ENCODE assay signal across 8 cellular contexts in genomic region chr12:76878045-76878898, GRCh38. TPM values are rescaled to one million over a fixed set of nuclear protein-coding genes. Genes with fewer than 3 reads are reported as not detected.
DNase-seq lines count a peak whose midpoint lies in the region; ATAC-seq and TF ChIP-seq lines count a peak whose summit lies in the region.

No MANE protein-coding gene starts in this region.

- no peak overlapping the region for H4K91ac ChIP-seq in H9 (ENCODE audit: insufficient read length, low read depth, low read length)

- H2AK5ac ChIP-seq in H9 (ENCODE audit: insufficient read length, low read length): no peak overlapping the region

- no peak overlapping the region for H4K5ac ChIP-seq in H9 (ENCODE audit: insufficient read length, low read depth, low read length)

- H3K9me3 Mint-ChIP-seq in activated T-cell treated with anti-CD3 and anti-CD28 coated beads, Interleukin-2, amount 50 U/mL, for 4 hours: no peaks in the 10 kb centered on the region
- H3K9me3 Mint-ChIP-seq in H9: no peaks in the 10 kb centered on the region
- no peaks in the 10 kb centered on the region for H3K9me3 Mint-ChIP-seq in activated T-helper 2 cell treated with anti-CD3 and anti-CD28 coated beads, Interferon-gamma antibody, Interleukin-2, Interleukin-4, amounts not matched to agents 10 μg/mL and 5 μg/mL and 100 μg/mL, durations not matched to agents 14 hours and 24 hours and 36 hours

- peaks cover 7% of the 10 kb centered on the region; the same call in 1 of the 2 replicates for H3K79me2 ChIP-seq in H9 (ENCODE audit: insufficient read depth, low read length)

- H3K27ac Mint-ChIP-seq in H9: peak overlapping the region; percentile 98
- H3K27ac Mint-ChIP-seq in activated T-helper 2 cell treated with anti-CD3 and anti-CD28 coated beads, Interferon-gamma antibody, Interleukin-2, Interleukin-4, amounts not matched to agents 10 μg/mL and 5 μg/mL and 100 μg/mL, durations not matched to agents 14 hours and 24 hours and 36 hours: no peak overlapping the region

- H3K36me3 ChIP-seq in heart right ventricle (no peaks in the 10 kb centered on the region), psoas muscle (ENCODE audit: insufficient read depth in 1 of 2, low read depth in 1 of 2) (no peaks in the 10 kb centered on the region)

- H3K56ac ChIP-seq in H9 (ENCODE audit: insufficient read length, low read depth, low read length): no peak overlapping the region

- H3K14ac ChIP-seq in H9 (ENCODE audit: insufficient read depth, low read length): peak overlapping the region; percentile 79; the same call in 1 of the 2 replicates

- H3K27me3 Mint-ChIP-seq in activated T-cell treated with anti-CD3 and anti-CD28 coated beads, Interleukin-2, amount 50 U/mL, for 4 hours (ENCODE audit: low read depth): peaks cover 53% of the 10 kb centered on the region
- H3K27me3 Mint-ChIP-seq in H9 (ENCODE audit: low read depth): peaks cover 2% of the 10 kb centered on the region
- H3K27me3 Mint-ChIP-seq in activated T-helper 2 cell treated with anti-CD3 and anti-CD28 coated beads, Interferon-gamma antibody, Interleukin-2, Interleukin-4, amounts not matched to agents 10 μg/mL and 5 μg/mL and 100 μg/mL, durations not matched to agents 14 hours and 24 hours and 36 hours (ENCODE audit: low read depth): peaks cover 60% of the 10 kb centered on the region

- H3K4me3 ChIP-seq in heart right ventricle: peak overlapping the region; percentile 62 to 89 (median 78)
- H3K4me3 ChIP-seq in psoas muscle: peak overlapping the region; percentile 83

- H3K27ac ChIP-seq in H9 (ENCODE audit: insufficient read length, low read depth, low read length) (peak overlapping the region; percentile 66), heart right ventricle (peak overlapping the region; percentile 83 to 96 (median 92)), psoas muscle (peak overlapping the region; percentile 82)

- H3K36me3 Mint-ChIP-seq in activated T-cell treated with anti-CD3 and anti-CD28 coated beads, Interleukin-2, amount 50 U/mL, for 4 hours (ENCODE audit: insufficient read depth): no peaks in the 10 kb centered on the region
- peaks cover 0 to 2% (median 2%) of the 10 kb centered on the region in 3 experiments; a peak in 2 of 7 replicates for H3K36me3 Mint-ChIP-seq in H9 (ENCODE audit: insufficient read depth in 1 of 3, low read depth in 3 of 3)
- no peaks in the 10 kb centered on the region for H3K36me3 Mint-ChIP-seq in activated T-helper 2 cell treated with anti-CD3 and anti-CD28 coated beads, Interferon-gamma antibody, Interleukin-2, Interleukin-4, amounts not matched to agents 10 μg/mL and 5 μg/mL and 100 μg/mL, durations not matched to agents 14 hours and 24 hours and 36 hours (ENCODE audit: low read depth)

- H2BK12ac ChIP-seq in H9 (ENCODE audit: insufficient read length, low read depth, low read length): no peak overlapping the region

- H3T11ph ChIP-seq in H9 (ENCODE audit: low read length): no peak overlapping the region

- H2BK5ac ChIP-seq in H9 (ENCODE audit: insufficient read length, low read length): no peak overlapping the region

- H3K79me1 ChIP-seq in H9 (ENCODE audit: insufficient read depth, low read depth, low read length, poor library complexity, severe bottlenecking): peaks cover 6% of the 10 kb centered on the region

- peaks cover 4% of the 10 kb centered on the region for H3K23me2 ChIP-seq in H9 (ENCODE audit: insufficient read length, low read depth, low read length, poor library complexity, severe bottlenecking)

- peak overlapping the region; percentile 79 for H3K4me2 ChIP-seq in H9 (ENCODE audit: insufficient read depth, insufficient read length, low read length)

- no peak for DNase-seq in activated T-cell treated with anti-CD3 and anti-CD28 coated beads, Interleukin-2, amount 50 U/mL, for 4 hours
- DNase-seq in activated T-cell treated with anti-CD3 and anti-CD28 coated beads for 4 hours (no peak), H9 (peak; percentile 78), LHCN-M2 (ENCODE audit: low read depth) (peak; percentile 29), heart right ventricle (peak in 1 of 2 donors; percentile 19), psoas muscle (peak; percentile 19 to 47), midbrain (lab: John Stamatoyannopoulos, UW) (no peak)
- DNase-seq in activated T-helper 2 cell treated with anti-CD3 and anti-CD28 coated beads, Interferon-gamma antibody, Interleukin-2, Interleukin-4, amounts not matched to agents 10 μg/mL and 5 μg/mL and 100 μg/mL, durations not matched to agents 14 hours and 24 hours and 36 hours (ENCODE audit: low spot score): no peak

- H3K4me1 ChIP-seq in H9 (ENCODE audit: insufficient read depth, low read length) (peaks cover 7% of the 10 kb centered on the region; the same call in 1 of the 2 replicates), heart right ventricle (peaks cover 0 to 40% (median 22%) of the 10 kb centered on the region in 9 donors), psoas muscle (no peaks in the 10 kb centered on the region)

- no peaks in the 10 kb centered on the region for H3K9me3 ChIP-seq in H9 (ENCODE audit: control insufficient read depth, low read depth, low read length)
- H3K9me3 ChIP-seq in heart right ventricle: peaks cover 0 to 7% (median 0%) of the 10 kb centered on the region in 11 donors
- H3K9me3 ChIP-seq in psoas muscle: no peaks in the 10 kb centered on the region

- peak; percentile 42 to 61 for ATAC-seq in activated T-cell treated with anti-CD3 and anti-CD28 coated beads, Interleukin-2, amount 50 U/mL, for 4 hours
- ATAC-seq in heart right ventricle: peak in 6 of 8 donors; percentile 10 to 55 (median 21)
- ATAC-seq in psoas muscle: peak in 3 of 4 donors; percentile 13 to 27 (median 22)

- peak overlapping the region; percentile 88 for H3K4me3 Mint-ChIP-seq in activated T-cell treated with anti-CD3 and anti-CD28 coated beads, Interleukin-2, amount 50 U/mL, for 4 hours
- H3K4me3 Mint-ChIP-seq in H9: peak overlapping the region; percentile 92 to 97
- H3K4me3 Mint-ChIP-seq in activated T-helper 2 cell treated with anti-CD3 and anti-CD28 coated beads, Interferon-gamma antibody, Interleukin-2, Interleukin-4, amounts not matched to agents 10 μg/mL and 5 μg/mL and 100 μg/mL, durations not matched to agents 14 hours and 24 hours and 36 hours (ENCODE audit: low read depth): peak overlapping the region; percentile 89

- H3K23ac ChIP-seq in H9 (ENCODE audit: insufficient read length, low read depth, low read length): no peak overlapping the region

- no peak overlapping the region for H2BK120ac ChIP-seq in H9 (ENCODE audit: low read depth, low read length, poor library complexity, severe bottlenecking)

- H3K9ac ChIP-seq in H9 (ENCODE audit: extremely low read depth, insufficient read length, low read length): peak overlapping the region; percentile 76

- H4K8ac ChIP-seq in H9 (replicated peaks; ENCODE audit: insufficient read length, low read depth, low read length): no peak overlapping the region

- no CpG with 5 or more reads among the region's 45 CpGs for WGBS in H9 (ENCODE audit: extremely low coverage, insufficient read length, low lambda C conversion rate)
- 1% methylated on average over 45 of the region's 45 CpGs for WGBS in heart right ventricle, 2 donors
- 1 to 2% (median 1%) methylated on average over 45 of the region's 45 CpGs for WGBS in psoas muscle, 3 donors

- no peak overlapping the region for H2BK20ac ChIP-seq in H9 (ENCODE audit: low read depth, low read length, poor library complexity, severe bottlenecking)

- H3K4ac ChIP-seq in H9 (ENCODE audit: low read depth, low read length): no peak overlapping the region; the same call in 1 of the 2 replicates

- H3K27me3 ChIP-seq in H9 (ENCODE audit: insufficient read depth, low read length) (no peaks in the 10 kb centered on the region), heart right ventricle (peaks cover 0 to 40% (median 0%) of the 10 kb centered on the region in 7 donors), psoas muscle (ENCODE audit: insufficient read depth in 3 of 3, low read length in 2 of 3) (no peaks in the 10 kb centered on the region)

- intact Hi-C loops in activated T-helper 2 cell treated with anti-CD3 and anti-CD28 coated beads, Interferon-gamma antibody, Interleukin-2, Interleukin-4, amounts not matched to agents 10 μg/mL and 5 μg/mL and 100 μg/mL, durations not matched to agents 14 hours and 24 hours and 36 hours (cut with micrococcal nuclease): loop anchor here (2.0 to 10.0 kb wide), 2 partner anchors 113 to 137 kb away; partner anchors contain the start of gene ZDHHC17
- intact Hi-C loops in heart right ventricle (cut with DNase I) (loop anchor here in 1 of 10 donors (5.0 kb wide), 1 partner anchor 134 kb away; no protein-coding TSS in a partner anchor), psoas muscle (cut with DNase I) (no loop called here)

- H2AFZ ChIP-seq in H9 (ENCODE audit: low read length): no peak overlapping the region

- no peak overlapping the region for H2BK15ac ChIP-seq in H9 (ENCODE audit: low read depth, low read length)

- H3K4me1 Mint-ChIP-seq in activated T-cell treated with anti-CD3 and anti-CD28 coated beads, Interleukin-2, amount 50 U/mL, for 4 hours (ENCODE audit: low read depth): peaks cover 16% of the 10 kb centered on the region
- peaks cover 44 to 51% of the 10 kb centered on the region in 2 experiments for H3K4me1 Mint-ChIP-seq in H9
- H3K4me1 Mint-ChIP-seq in activated T-helper 2 cell treated with anti-CD3 and anti-CD28 coated beads, Interferon-gamma antibody, Interleukin-2, Interleukin-4, amounts not matched to agents 10 μg/mL and 5 μg/mL and 100 μg/mL, durations not matched to agents 14 hours and 24 hours and 36 hours (ENCODE audit: low read depth): peaks cover 3% of the 10 kb centered on the region

- no peaks in the 10 kb centered on the region for H4K20me1 ChIP-seq in H9 (ENCODE audit: control insufficient read depth, insufficient read depth, insufficient read length)

- TF ChIP-seq CTCF in H9 (conservative IDR thresholded peaks at IDR 0.05) (peak; percentile 58), heart right ventricle (IDR thresholded peaks at IDR 0.05) (peak in 2 of 9 donors; percentile 12 to 28), psoas muscle (IDR thresholded peaks at IDR 0.05) (no peak)

- H3K18ac ChIP-seq in H9 (ENCODE audit: insufficient read length, low read depth, low read length): peak overlapping the region; percentile 87

RNA-seq across cellular contexts. Expression of gene CSRP2, which starts 0.5 kb away (rescaled TPM):
- under 1 TPM; 0.42 to 0.92 (median 0.73) TPM for total RNA-seq in activated T-cell treated with anti-CD3 and anti-CD28 coated beads, Interleukin-2, amount 50 U/mL, for 4 hours
- 156 and 158 TPM in 2 replicates for total RNA-seq in H9 (2021)
- 65.0 and 68.5 TPM in 2 replicates for total RNA-seq in LHCN-M2 (2014; rRNA removed)
- 162 TPM for polyA plus RNA-seq in LHCN-M2 (2012)
- 0.84 and 3.5 TPM in 2 replicates for total RNA-seq in activated T-helper 2 cell treated with anti-CD3 and anti-CD28 coated beads, Interferon-gamma antibody, Interleukin-2, Interleukin-4, amounts not matched to agents 10 μg/mL and 5 μg/mL and 100 μg/mL, durations not matched to agents 14 hours and 24 hours and 36 hours
- 10 to 100 TPM in 9 of 10 donors, 1 to 10 TPM in 1; 9.7 to 43.5 (median 19.7) TPM for total RNA-seq in heart right ventricle
- 10 to 100 TPM; 20.8 to 46.3 TPM for polyA plus RNA-seq in heart right ventricle
- total RNA-seq in psoas muscle: 10 to 100 TPM in 1 of 4 donors, 1 to 10 TPM in 3; 5.2 to 22.3 (median 6.9) TPM
- polyA plus RNA-seq in psoas muscle: 10 to 100 TPM; 11.4 to 16.6 (median 16.3) TPM

Comparison
In these comparisons a context has a peak if more than half of its experiments do, and no peak if none do; other contexts are left out.
1. DNase-seq: peak in H9 (single experiment), LHCN-M2 (single experiment) and psoas muscle (2 of 2); none in activated T-cell treated with anti-CD3 and anti-CD28 coated beads, Interleukin-2, amount 50 U/mL, for 4 hours (single experiment), activated T-cell treated with anti-CD3 and anti-CD28 coated beads for 4 hours (single experiment), activated T-helper 2 cell treated with anti-CD3 and anti-CD28 coated beads, Interferon-gamma antibody, Interleukin-2, Interleukin-4, amounts not matched to agents 10 μg/mL and 5 μg/mL and 100 μg/mL, durations not matched to agents 14 hours and 24 hours and 36 hours (single experiment) and midbrain (single experiment).
2. Peak in every context shown above with its lines, with median percentiles within 50 percentile points of each other: ATAC-seq, H3K4me3 Mint-ChIP-seq and H3K27ac ChIP-seq.